In the genomic region with DNA sequence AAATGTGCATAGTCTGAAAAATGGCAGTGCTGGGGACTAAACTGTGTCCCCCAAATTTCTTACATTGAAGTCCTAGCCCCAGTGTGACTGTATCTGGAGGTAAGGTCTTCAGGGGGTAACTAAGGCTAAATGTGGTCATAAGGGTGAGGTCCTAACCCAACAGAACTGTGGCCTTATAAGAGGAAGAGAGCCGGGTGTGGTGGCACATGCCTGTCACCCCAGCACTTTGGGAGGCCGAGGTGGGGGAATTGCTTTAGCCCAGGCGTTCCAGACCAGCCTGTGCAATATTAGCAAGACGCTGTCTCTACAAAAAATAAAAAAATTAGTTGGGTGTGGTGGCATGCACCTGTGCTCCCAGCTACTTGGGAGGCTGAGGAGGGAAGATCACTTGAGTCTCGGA, we compare ENCODE assay signal across 11 cellular contexts. TPM values are rescaled to one million over a fixed set of nuclear protein-coding genes. Genes with fewer than 3 reads are reported as not detected.
DNase-seq lines count a peak whose midpoint lies in the region; ATAC-seq and TF ChIP-seq lines count a peak whose summit lies in the region.
"Had no signal": no experiment of that assay in that cellular context is flagged by ENCODE, and none has a peak within 500 bp of the region (broad histone marks: within the 10 kb centered on the region; RNA-seq: fewer than 3 reads in every experiment).

No MANE protein-coding gene starts in this region.

- H3K9me3 Mint-ChIP-seq in activated T-helper 17 cell treated with anti-CD3 and anti-CD28 coated beads, Interleukin-2, amount 50 U/mL, for 72 hours = no peaks in the 10 kb centered on the region
- H3K9me3 Mint-ChIP-seq in GM23338 = no peaks in the 10 kb centered on the region

- no peaks in the 10 kb centered on the region for H4K20me1 ChIP-seq in osteoblast (ENCODE audit: insufficient read depth, low read length)
- no peaks in the 10 kb centered on the region; the same call in none of the 2 replicates for H4K20me1 ChIP-seq in GM23338 (replicated peaks; ENCODE audit: insufficient read depth)

- H3K27me3 ChIP-seq in osteoblast (ENCODE audit: insufficient read depth, low read length) (no peaks in the 10 kb centered on the region), GM23338 (ENCODE audit: insufficient read depth) (no peaks in the 10 kb centered on the region)
- H3K27me3 ChIP-seq: heart right ventricle had no signal

- H3K4me3 Mint-ChIP-seq in activated T-helper 17 cell treated with anti-CD3 and anti-CD28 coated beads, Interleukin-2, amount 50 U/mL, for 72 hours = peak overlapping the region; percentile 67
- no peak overlapping the region for H3K4me3 Mint-ChIP-seq in GM23338

- peak; percentile 92 for ATAC-seq in activated T-helper 17 cell treated with anti-CD3 and anti-CD28 coated beads, Interleukin-2, amount 50 U/mL, for 72 hours (replicated peaks)
- ATAC-seq in mucosa of descending colon (peak; percentile 92), GM23338 (no peak)

- H3K36me3 ChIP-seq in mucosa of descending colon (ENCODE audit: low read depth) (peaks cover 6% of the 10 kb centered on the region), osteoblast (ENCODE audit: insufficient read depth, low read length) (peaks cover 70% of the 10 kb centered on the region), GM23338 (ENCODE audit: insufficient read depth) (peaks cover 41% of the 10 kb centered on the region)

- H3K27ac Mint-ChIP-seq in activated T-helper 17 cell treated with anti-CD3 and anti-CD28 coated beads, Interleukin-2, amount 50 U/mL, for 72 hours = peak overlapping the region; percentile 79
- H3K27ac Mint-ChIP-seq in GM23338 = no peak overlapping the region

- H3K4me3 ChIP-seq in mucosa of descending colon (no peak overlapping the region), osteoblast (ENCODE audit: insufficient read depth, low read length) (no peak overlapping the region), GM23338 (no peak overlapping the region)
- H3K4me3 ChIP-seq: heart right ventricle had no signal

- H3K4me2 ChIP-seq in osteoblast (ENCODE audit: insufficient read depth, low read length) (no peak overlapping the region), GM23338 (no peak overlapping the region)

- TF ChIP-seq CTCF in mucosa of descending colon (IDR thresholded peaks at IDR 0.05) (no peak), osteoblast (IDR thresholded peaks at IDR 0.05; ENCODE audit: extremely low read depth, low read depth, low read length) (no peak), GM20000 (IDR thresholded peaks at IDR 0.05; ENCODE audit: extremely low read depth, missing control alignments) (no peak), GM23338 (conservative IDR thresholded peaks at IDR 0.05; ENCODE audit: low read depth in 2 of 2) (no peak)

- peaks cover 3% of the 10 kb centered on the region for H3K4me1 ChIP-seq in mucosa of descending colon (ENCODE audit: low read depth)
- H3K4me1 ChIP-seq in osteoblast (ENCODE audit: insufficient read depth, low read length) = peaks cover 16% of the 10 kb centered on the region
- no peaks in the 10 kb centered on the region for H3K4me1 ChIP-seq in GM23338 (ENCODE audit: insufficient read depth)

- peak; percentile 58 for DNase-seq in stimulated activated CD4-positive, alpha-beta T cell treated with anti-CD3 and anti-CD28 coated beads, Interleukin-15, amount 100 ng/mL, for 24 hours
- DNase-seq in stimulated activated CD4-positive, alpha-beta T cell treated with anti-CD3 and anti-CD28 coated beads, Interleukin-1b, Interleukin-23, amount 100 ng/mL, for 48 hours = no peak
- DNase-seq in mucosa of descending colon (no peak), osteoblast (ENCODE audit: insufficient read length, low spot score, missing footprints) (no peak), GM20000 (ENCODE audit: low spot score) (no peak), RPMI8226 (no peak), GM23338 (ENCODE audit: low spot score) (no peak)
- DNase-seq: Karpas-422, NCI-H524 had no signal

- H3K9me2 ChIP-seq in GM23338 (ENCODE audit: insufficient read depth) = no peaks in the 10 kb centered on the region

- H3K27me3 Mint-ChIP-seq in activated T-helper 17 cell treated with anti-CD3 and anti-CD28 coated beads, Interleukin-2, amount 50 U/mL, for 72 hours = no peaks in the 10 kb centered on the region
- peaks cover 9% of the 10 kb centered on the region for H3K27me3 Mint-ChIP-seq in GM23338 (ENCODE audit: insufficient read depth, low read depth, poor library complexity)

- H3K9me3 ChIP-seq in mucosa of descending colon = no peaks in the 10 kb centered on the region
- H3K9me3 ChIP-seq in osteoblast (ENCODE audit: low read depth, low read length) = no peaks in the 10 kb centered on the region
- H3K9me3 ChIP-seq: heart right ventricle had no signal

- no peaks in the 10 kb centered on the region; the same call in none of the 2 replicates for H3F3A ChIP-seq in GM23338 (replicated peaks; ENCODE audit: low read depth)

- H2AFZ ChIP-seq in osteoblast (ENCODE audit: low read length) (no peak overlapping the region), GM23338 (no peak overlapping the region)

- H3K79me2 ChIP-seq in osteoblast (ENCODE audit: insufficient read depth, low read length) (no peaks in the 10 kb centered on the region), GM23338 (replicated peaks; ENCODE audit: insufficient read depth) (no peaks in the 10 kb centered on the region)

- H3K27ac ChIP-seq in osteoblast (ENCODE audit: low read depth, low read length) = no peak overlapping the region
- no peak overlapping the region for H3K27ac ChIP-seq in GM23338 (ENCODE audit: low read depth)

- peaks cover 10% of the 10 kb centered on the region for H3K4me1 Mint-ChIP-seq in activated T-helper 17 cell treated with anti-CD3 and anti-CD28 coated beads, Interleukin-2, amount 50 U/mL, for 72 hours
- peaks cover 13% of the 10 kb centered on the region for H3K4me1 Mint-ChIP-seq in GM23338

- H3K36me3 Mint-ChIP-seq in activated T-helper 17 cell treated with anti-CD3 and anti-CD28 coated beads, Interleukin-2, amount 50 U/mL, for 72 hours (ENCODE audit: low read depth) = peaks cover 95% of the 10 kb centered on the region
- peaks cover 70% of the 10 kb centered on the region for H3K36me3 Mint-ChIP-seq in GM23338 (ENCODE audit: low read depth)

- intact Hi-C loops in mucosa of descending colon (cut with DNase I, micrococcal nuclease) = no loop called here

TF ChIP-seq in GM23338, 12 proteins besides CTCF, POLR2A, EP300 and RAD21:
- TF ChIP-seq EZH2phosphoT487 (IDR thresholded peaks at IDR 0.05; ENCODE audit: unreplicated experiment) = no peak
TF ChIP-seq in GM23338: peak in this region for 0.

RNA-seq across cellular contexts. Expression of gene PROZ, which starts 17.8 kb away (rescaled TPM):
- 1 to 10 TPM in 1 of 2 donors, under 1 TPM in 1; 0.39 to 4.3 TPM for total RNA-seq in activated T-helper 17 cell treated with anti-CD3 and anti-CD28 coated beads, Interleukin-2, amount 50 U/mL, for 72 hours
- total RNA-seq in mucosa of descending colon (not detected), osteoblast (not detected in 2 replicates)
- total RNA-seq in GM23338 (2014; rRNA removed; shearing (Covaris generic)) = not detected in 2 replicates
- polyA plus RNA-seq in GM23338 (2016; fragmentation: Nextera tagmentation; extraction: Ambion mirVana) = 0.21 and 0.53 TPM in 2 replicates

RNA-seq across cellular contexts. Expression of gene PCID2, which starts 32.2 kb away (rescaled TPM):
- total RNA-seq in activated T-helper 17 cell treated with anti-CD3 and anti-CD28 coated beads, Interleukin-2, amount 50 U/mL, for 72 hours = 100 to 1,000 TPM in 1 of 2 donors, 10 to 100 TPM in 1; 56.5 to 135 TPM
- total RNA-seq in mucosa of descending colon (10 to 100 TPM; 26.8 to 51.6 (median 35.0) TPM), osteoblast (48.5 and 55.4 TPM in 2 replicates)
- total RNA-seq in GM23338 (2014; rRNA removed; shearing (Covaris generic)) = 107 and 110 TPM in 2 replicates
- polyA plus RNA-seq in GM23338 (2016; fragmentation: Nextera tagmentation; extraction: Ambion mirVana) = 77.2 and 79.6 TPM in 2 replicates

RNA-seq across cellular contexts. Expression of gene CUL4A, which starts 33.1 kb away (rescaled TPM):
- 100 to 1,000 TPM in 1 of 2 donors, 10 to 100 TPM in 1; 98.9 to 100 TPM for total RNA-seq in activated T-helper 17 cell treated with anti-CD3 and anti-CD28 coated beads, Interleukin-2, amount 50 U/mL, for 72 hours
- total RNA-seq in mucosa of descending colon (10 to 100 TPM; 57.2 to 71.8 (median 59.8) TPM), osteoblast (128 TPM in 2 replicates)
- 121 and 195 TPM in 2 replicates for total RNA-seq in GM23338 (2014; rRNA removed; shearing (Covaris generic))
- 64.2 and 67.5 TPM in 2 replicates for polyA plus RNA-seq in GM23338 (2016; fragmentation: Nextera tagmentation; extraction: Ambion mirVana)

RNA-seq across cellular contexts. Expression of gene F10, which starts 53.7 kb away (rescaled TPM):
- total RNA-seq in activated T-helper 17 cell treated with anti-CD3 and anti-CD28 coated beads, Interleukin-2, amount 50 U/mL, for 72 hours = 1 to 10 TPM in 1 of 2 donors, not detected in 1; 1.0 TPM
- 1 to 10 TPM; 1.3 to 3.5 (median 2.0) TPM for total RNA-seq in mucosa of descending colon
- 0.29 TPM in 1 of 2 replicates, not detected in the other for total RNA-seq in osteoblast
- 0.76 and 1.0 TPM in 2 replicates for total RNA-seq in GM23338 (2014; rRNA removed; shearing (Covaris generic))
- polyA plus RNA-seq in GM23338 (2016; fragmentation: Nextera tagmentation; extraction: Ambion mirVana) = 1.6 and 1.7 TPM in 2 replicates
